In the genomic region with DNA sequence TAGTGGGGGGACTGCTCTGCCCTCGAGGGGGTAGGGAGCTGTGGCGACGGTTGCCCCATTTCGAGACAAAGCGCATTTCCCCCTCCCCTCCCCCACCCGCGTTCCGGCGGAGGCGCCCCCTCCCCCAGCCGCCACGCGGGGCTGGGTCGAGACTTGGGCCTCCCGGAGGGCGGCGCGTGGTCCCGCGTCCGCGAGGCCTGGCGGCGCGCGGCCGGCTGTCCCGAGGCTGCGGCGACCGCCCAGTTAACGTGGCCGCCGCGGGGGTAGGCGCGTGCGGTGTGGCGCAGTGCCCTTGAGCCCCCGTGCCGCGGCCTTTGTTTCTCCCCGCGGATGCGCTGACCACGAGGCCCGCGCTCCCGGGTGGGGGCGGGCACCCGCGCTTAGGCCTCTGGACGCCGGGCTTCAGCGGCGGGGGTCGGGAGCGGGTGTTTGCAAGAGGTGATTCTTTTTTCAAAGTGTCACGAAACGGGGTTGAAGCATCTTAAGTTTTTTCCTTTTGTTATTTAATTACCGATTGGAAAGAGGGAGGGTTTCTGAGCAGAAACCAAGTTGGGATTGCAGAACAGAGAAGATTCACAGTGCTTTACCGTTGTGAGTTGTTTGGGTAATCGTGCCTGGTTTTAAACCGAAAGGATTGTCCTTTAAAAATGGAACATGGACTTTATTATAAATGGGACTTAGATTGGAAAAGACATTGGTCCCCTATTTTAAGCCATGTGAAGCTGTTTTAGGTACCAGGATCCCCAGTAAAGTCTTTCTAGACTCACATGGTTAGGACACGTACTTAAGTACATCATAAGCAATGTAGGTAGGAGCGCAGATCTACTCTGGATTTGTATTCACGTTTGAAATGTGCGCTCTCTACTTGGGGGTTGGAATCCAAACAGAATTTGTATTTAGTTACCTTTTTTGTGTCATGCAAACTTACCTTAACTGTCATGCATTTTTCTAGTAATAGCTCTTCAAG, we compare ENCODE assay signal across 8 cellular contexts. TPM values are rescaled to one million over a fixed set of nuclear protein-coding genes. Genes with fewer than 3 reads are reported as not detected.
A peak's percentile ranks its signal among the peaks of the same experiment; 100 is the strongest.
DNase-seq lines count a peak whose midpoint lies in the region; ATAC-seq and TF ChIP-seq lines count a peak whose summit lies in the region.

No MANE protein-coding gene starts in this region.

- no peaks in the 10 kb centered on the region for H3K27me3 ChIP-seq in H7 (ENCODE audit: control insufficient read depth, insufficient read depth, low read length)

- no peak for ATAC-seq in GM18873 (IDR thresholded peaks at IDR 0.05; ENCODE audit: low FRiP score, unreplicated experiment)

- peak overlapping the region; percentile 92 for H3K27ac Mint-ChIP-seq in neural crest cell (ENCODE audit: unreplicated experiment)

- peaks cover 30% of the 10 kb centered on the region for H3K27me3 Mint-ChIP-seq in neural crest cell (ENCODE audit: low read depth)

- peaks cover 6% of the 10 kb centered on the region for H3K9me3 Mint-ChIP-seq in neural crest cell

- peak overlapping the region; percentile 94 for H3K4me3 Mint-ChIP-seq in neural crest cell

- DNase-seq in COLO829 (ENCODE audit: low spot score) (peak; percentile 36), H7 (peak; percentile 68), NCI-H82 treated with DMSO at 0.1 percent for 48 hours (lab: John Stamatoyannopoulos, UW; ENCODE audit: unreplicated experiment) (peak; percentile 43), foreskin fibroblast (peak in 1 of 2 donors; percentile 65), neural crest cell (ENCODE audit: low read depth, low spot score) (peak; percentile 41)
- DNase-seq in activated T-helper 9 cell treated with anti-CD3 and anti-CD28 coated beads, Interleukin-2, amount 50 U/mL, for 16 hours (ENCODE audit: low read depth), result peak; percentile 57

- H3K4me1 Mint-ChIP-seq in neural crest cell, result peaks cover 60% of the 10 kb centered on the region

- H3K36me3 Mint-ChIP-seq in neural crest cell (ENCODE audit: low read depth), result peaks cover 44% of the 10 kb centered on the region

- no peak for TF ChIP-seq CTCF in foreskin fibroblast (IDR thresholded peaks at IDR 0.05; ENCODE audit: low read depth, low read length)
- no peak for TF ChIP-seq CTCF in neural crest cell (conservative IDR thresholded peaks at IDR 0.05)

- peak overlapping the region; percentile 94 for H3K4me3 ChIP-seq in H7 (ENCODE audit: insufficient read depth, low read depth, low read length)
- peak overlapping the region; percentile 89 to 98 for H3K4me3 ChIP-seq in foreskin fibroblast (ENCODE audit: low read depth in 1 of 2, low read length in 2 of 2)

- peaks cover 16% of the 10 kb centered on the region for H3K36me3 ChIP-seq in H7 (replicated peaks; ENCODE audit: control insufficient read depth, insufficient read depth, low read length)

- H3K27ac ChIP-seq in temporal lobe (ENCODE audit: low read depth, low read length), result peak overlapping the region; percentile 100

RNA-seq across cellular contexts. Expression of gene CBX3, which starts 0.8 kb away (rescaled TPM):
- 170 and 231 TPM in 2 replicates for total RNA-seq in H7 (2014; rRNA removed; shearing (Covaris generic))
- total RNA-seq in neural crest cell (291 and 293 TPM in 2 replicates), temporal lobe (166 TPM)

RNA-seq across cellular contexts. Expression of gene HNRNPA2B1, which starts 1.8 kb away (rescaled TPM):
- total RNA-seq in H7 (2014; rRNA removed; shearing (Covaris generic)), result 223 and 239 TPM in 2 replicates
- total RNA-seq in neural crest cell, result 1,068 and 1,071 TPM in 2 replicates
- total RNA-seq in temporal lobe, result 273 TPM

RNA-seq across cellular contexts. Expression of gene NFE2L3, which starts 50.3 kb away (rescaled TPM):
- 69.0 and 118 TPM in 2 replicates for total RNA-seq in H7 (2014; rRNA removed; shearing (Covaris generic))
- 2.4 and 3.5 TPM in 2 replicates for total RNA-seq in neural crest cell
- total RNA-seq in temporal lobe, result 13.3 TPM
